In the genomic region with DNA sequence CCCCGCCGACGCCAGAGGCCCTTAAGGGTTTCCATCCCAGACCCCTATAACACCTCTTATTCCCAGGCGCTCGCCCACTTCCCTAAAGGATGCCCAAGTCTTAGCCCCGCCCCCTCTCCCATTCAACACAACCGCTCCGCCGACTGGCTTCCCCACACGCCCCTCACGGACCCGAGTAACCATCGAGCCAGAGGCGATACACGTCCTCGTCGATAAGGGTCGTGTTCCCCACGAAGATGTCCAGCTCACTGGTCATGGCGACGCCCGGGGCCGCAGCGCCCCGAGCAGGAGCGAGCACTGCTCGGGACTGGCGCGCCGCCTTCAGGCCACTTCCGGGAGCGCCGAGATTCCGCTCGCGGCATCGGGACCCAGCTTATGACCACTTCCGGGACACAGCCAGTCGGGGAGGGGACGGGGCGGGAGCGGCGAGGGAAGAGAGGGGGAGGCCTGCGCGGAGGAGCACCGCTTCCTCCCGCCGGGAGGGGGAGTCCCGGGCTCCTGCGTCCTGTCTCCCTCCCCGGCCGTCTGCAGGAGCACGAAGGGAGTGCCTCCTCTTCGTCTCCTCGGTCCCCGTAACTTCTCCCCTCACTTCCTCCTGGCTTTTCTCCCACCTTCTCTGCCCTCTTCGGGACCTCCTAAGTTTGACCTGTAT, we compare ENCODE assay signal across 8 cellular contexts. TPM values are rescaled to one million over a fixed set of nuclear protein-coding genes. Genes with fewer than 3 reads are reported as not detected.
DNase-seq lines count a peak whose midpoint lies in the region; ATAC-seq and TF ChIP-seq lines count a peak whose summit lies in the region.

A gene (minus strand): TSS at position 309 of the 652 bp plus-strand sequence. CDS start 53 bp downstream, at position 256.

- intact Hi-C loops in left colon (cut with DNase I, micrococcal nuclease) = loop anchor here (5.0 to 10.0 kb wide), 2 partner anchors 74 to 97 kb away; a partner anchor contains a TSS

- peak within 1 kb of the TSS; percentile 98 for H3K27ac ChIP-seq in cingulate gyrus (ENCODE audit: low read depth, low read length)

- peak; percentile 73 for TF ChIP-seq CTCF in AG09319 (IDR thresholded peaks at IDR 0.05; ENCODE audit: low read depth, low read length)

- DNase-seq in AG09319 (ENCODE audit: extremely low read depth, low read depth) = peak; percentile 94
- peak; percentile 96 to 99 for DNase-seq in NCI-H526 (lab: John Stamatoyannopoulos, UW)
- peak; percentile 98 for DNase-seq in activated CD4-positive, alpha-beta T cell treated with anti-CD3 and anti-CD28 coated beads for 48 hours
- peak; percentile 97 to 98 for DNase-seq in left colon
- peak; percentile 91 to 95 for DNase-seq in stimulated activated CD4-positive, alpha-beta T cell treated with anti-CD3 and anti-CD28 coated beads, Interleukin-1b, Interleukin-23, amount 100 ng/mL, for 4 hours (ENCODE audit: low read depth in 2 of 2)

- TF ChIP-seq POLR2A in GM19099 (IDR thresholded peaks at IDR 0.05; ENCODE audit: extremely low read depth, insufficient read length, low read depth) = peak; percentile 94

- ATAC-seq in HG03460 (IDR thresholded peaks at IDR 0.05; ENCODE audit: unreplicated experiment) (peak; percentile 35), left colon (peak; percentile 80)

RNA-seq across cellular contexts. Expression of the gene that starts here (rescaled TPM):
- total RNA-seq in left colon = 10 to 100 TPM; 47.7 to 49.6 TPM

Comparison
In these comparisons a context has a peak if more than half of its experiments do, and no peak if none do; other contexts are left out.
1. Peak in every context shown above with its lines: DNase-seq, ATAC-seq and H3K27ac ChIP-seq.